ENCODE assay signal across 8 cellular contexts in genomic region chr1:83860506-83861221, GRCh38.
DNase-seq lines count a peak whose midpoint lies in the region; ATAC-seq and TF ChIP-seq lines count a peak whose summit lies in the region.

No MANE protein-coding gene starts in this region.

- ATAC-seq in GM21529 (IDR thresholded peaks at IDR 0.05; ENCODE audit: unreplicated experiment) (peak; percentile 99), right lobe of liver (peak; percentile 97 to 99 (median 98))

- peak; percentile 66 for TF ChIP-seq CTCF in colonic mucosa (IDR thresholded peaks at IDR 0.05)
- peak; percentile 87 to 92 (median 89) for TF ChIP-seq CTCF in right lobe of liver (IDR thresholded peaks at IDR 0.05)

- TF ChIP-seq POLR2A in right lobe of liver (IDR thresholded peaks at IDR 0.05), result peak; percentile 60

- H3K9ac ChIP-seq in colonic mucosa (ENCODE audit: low read depth in 2 of 2, low read length in 2 of 2), result peak overlapping the region; percentile 46 to 70

- DNase-seq in DMS153 treated with DMSO at 0.1 percent for 48 hours (lab: John Stamatoyannopoulos, UW; ENCODE audit: unreplicated experiment) (peak; percentile 62), LHCN-M2 (ENCODE audit: low read depth) (peak; percentile 8), colonic mucosa (peak; percentile 91), right lobe of liver (peak; percentile 92 to 94 (median 94)), RPMI8226 (no peak)
- peak; percentile 68 to 72 for DNase-seq in activated CD4-positive, alpha-beta T cell treated with anti-CD3 and anti-CD28 coated beads for 4 hours
- DNase-seq in stimulated activated CD4-positive, alpha-beta T cell treated with anti-CD3 and anti-CD28 coated beads, Interleukin-2, amount 100 ng/mL, for 48 hours, result peak; percentile 67 to 73

- WGBS in right lobe of liver (ENCODE audit: insufficient coverage, low coverage, low lambda C conversion rate, missing lambda C conversion rate), result 3% methylated on average over 21 of the region's 53 CpGs

- H3K4me3 ChIP-seq in colonic mucosa (peak overlapping the region; percentile 46), right lobe of liver (peak overlapping the region; percentile 61 to 79 (median 70))

- H3K36me3 ChIP-seq in colonic mucosa (no peaks in the 10 kb centered on the region), right lobe of liver (no peaks in the 10 kb centered on the region)

- H3K9me3 ChIP-seq in colonic mucosa (no peaks in the 10 kb centered on the region), right lobe of liver (no peaks in the 10 kb centered on the region)

- H3K4me1 ChIP-seq in colonic mucosa, result no peaks in the 10 kb centered on the region
- peaks cover 0 to 9% (median 0%) of the 10 kb centered on the region in 4 donors for H3K4me1 ChIP-seq in right lobe of liver

- H3K27me3 ChIP-seq in colonic mucosa (no peaks in the 10 kb centered on the region), right lobe of liver (no peaks in the 10 kb centered on the region)

- intact Hi-C loops in colonic mucosa (cut with DNase I) (no loop called here), right lobe of liver (cut with DNase I) (no loop called here)

- H3K27ac ChIP-seq in colonic mucosa (no peak overlapping the region), right lobe of liver (peak overlapping the region; percentile 94 to 98 (median 97))
